11 cellular contexts compared by ENCODE assay signal in genomic region chr7:43994681-43995080, GRCh38. TPM values are rescaled to one million over a fixed set of nuclear protein-coding genes. Genes with fewer than 3 reads are reported as not detected.
"Had no signal": no experiment of that assay in that cellular context is flagged by ENCODE, and none has a peak within 500 bp of the region (broad histone marks: within the 10 kb centered on the region; RNA-seq: fewer than 3 reads in every experiment).

No MANE protein-coding gene starts in this region.

RNA-seq across cellular contexts. Expression of gene SPDYE1, which starts 3.0 kb away (rescaled TPM):
- total RNA-seq: activated CD4-positive, alpha-beta memory T cell treated with anti-CD3 and anti-CD28 coated beads, Interleukin-2, amount 10 ng/mL, durations not matched to agents 7 days and 5 days; activated CD4-positive, alpha-beta T cell treated with anti-CD3 and anti-CD28 coated beads for 36 hours; activated CD4-positive, alpha-beta T cell treated with anti-CD3 and anti-CD28 coated beads, Interleukin-2, amount 10 ng/mL, durations not matched to agents 24 days and 14 days; activated naive CD4-positive, alpha-beta T cell treated with anti-CD3 and anti-CD28 coated beads, Interleukin-2, amount 50 U/mL, for 72 hours; activated T-cell treated with anti-CD3 and anti-CD28 coated beads, Interleukin-2, amount 50 U/mL, for 72 hours; astrocyte; bronchial epithelial cell; dermis blood vessel endothelial cell; foreskin keratinocyte; gastrocnemius medialis; glomerular endothelial cell had no signal
- polyA plus RNA-seq: foreskin keratinocyte had no signal
